26 cellular contexts compared by ENCODE assay signal in genomic region chr5:163841-164240, GRCh38. TPM values are rescaled to one million over a fixed set of nuclear protein-coding genes. Genes with fewer than 3 reads are reported as not detected.
DNase-seq lines count a peak whose midpoint lies in the region; ATAC-seq, FAIRE-seq and TF ChIP-seq lines count a peak whose summit lies in the region.
"Had no signal": no experiment of that assay in that cellular context is flagged by ENCODE, and none has a peak within 500 bp of the region (broad histone marks: within the 10 kb centered on the region; RNA-seq: fewer than 3 reads in every experiment).

No MANE protein-coding gene starts in this region.

- no peak overlapping the region for H3K4me3 Mint-ChIP-seq in WTC11
- H3K4me3 Mint-ChIP-seq in nephron progenitor cell, result no peak overlapping the region
- H3K4me3 Mint-ChIP-seq: CD8-positive, alpha-beta memory T cell had no signal

- intact Hi-C loops in spleen (cut with DNase I; ENCODE audit: low total_unique reads), result no loop called here
- intact Hi-C loops in lower lobe of right lung (cut with DNase I), result no loop called here

- H3K4me1 ChIP-seq in spleen, result peaks cover 0 to 1% (median 0%) of the 10 kb centered on the region in 6 donors
- peaks cover under 1% of the 10 kb centered on the region for H3K4me1 ChIP-seq in lower lobe of right lung

- TF ChIP-seq CTCF in WTC11 (IDR thresholded peaks at IDR 0.05) (no peak), nephron progenitor cell (IDR thresholded peaks at IDR 0.05) (no peak), spleen (IDR thresholded peaks at IDR 0.05 in 8 of 11, conservative IDR thresholded peaks at IDR 0.05 in 3 of 11) (no peak), lower lobe of right lung (IDR thresholded peaks at IDR 0.05) (no peak)

- POLR2A ChIA-PET in WTC11 (lab: Charles Lee), result no interaction called here

- H3K9me3 ChIP-seq in spleen (no peaks in the 10 kb centered on the region), lower lobe of right lung (no peaks in the 10 kb centered on the region)

- H3K36me3 ChIP-seq in spleen, result no peaks in the 10 kb centered on the region
- H3K36me3 ChIP-seq in lower lobe of right lung, result no peaks in the 10 kb centered on the region

- H3K27ac Mint-ChIP-seq in WTC11 (peak overlapping the region; percentile 60; the same call in 1 of the 2 replicates), nephron progenitor cell (peak overlapping the region; percentile 66)
- H3K27ac Mint-ChIP-seq: CD8-positive, alpha-beta memory T cell had no signal

- no peak for TF ChIP-seq POLR2A in spleen (IDR thresholded peaks at IDR 0.05)

- no peak for FAIRE-seq in RCC 7860 (lab: Jason Lieb, UNC)
- FAIRE-seq: G401.6, GM19239, H1 had no signal

- H3K4me1 Mint-ChIP-seq in WTC11 (peaks cover 10% of the 10 kb centered on the region), nephron progenitor cell (peaks cover 17% of the 10 kb centered on the region)
- H3K4me1 Mint-ChIP-seq: CD8-positive, alpha-beta memory T cell had no signal

- H3K4me3 ChIP-seq in spleen (no peak overlapping the region), lower lobe of right lung (no peak overlapping the region)

- WGBS in spleen, 5 donors, result 82 to 95% (median 89%) methylated on average over 13 of the region's 13 CpGs

- H3K36me3 Mint-ChIP-seq in WTC11 (peaks cover 38% of the 10 kb centered on the region), nephron progenitor cell (ENCODE audit: low read depth) (peaks cover 30% of the 10 kb centered on the region)
- H3K36me3 Mint-ChIP-seq: CD8-positive, alpha-beta memory T cell had no signal

- DNase-seq in activated effector memory CD4-positive, alpha-beta T cell treated with anti-CD3 and anti-CD28 coated beads, Interleukin-2, amount 50 U/mL, for 16 hours, result peak; percentile 44
- DNase-seq in activated effector memory CD4-positive, alpha-beta T cell treated with Interleukin-2 at 50 U/mL for 16 hours, result no peak
- no peak for DNase-seq in WTC11 (ENCODE audit: low spot score)
- DNase-seq in nephron progenitor cell, result no peak
- peak; percentile 51 for DNase-seq in spleen
- no peak for DNase-seq in lower lobe of right lung
- no peak for DNase-seq in RCC 7860 (ENCODE audit: low spot score)
- DNase-seq in DMS153 (lab: John Stamatoyannopoulos, UW), result no peak
- DNase-seq: 8988T; AML-193; C1 segment of cervical spinal cord; Calu3; CD8-positive, alpha-beta memory T cell; KG1; NCI-H1092; NCI-H1436; NCI-H187 treated with DMSO at 0.1 percent for 48 hours; NCI-H2227 treated with DMSO at 0.1 percent for 48 hours; NCI-H510A; NCI-H748 treated with DMSO at 0.1 percent for 48 hours had no signal

- H3K27ac ChIP-seq in spleen, result no peak overlapping the region
- H3K27ac ChIP-seq in lower lobe of right lung, result no peak overlapping the region

- CTCF ChIA-PET in WTC11 (lab: Charles Lee), result no interaction called here

- H3K27me3 ChIP-seq in spleen (replicated peaks in 1 of 7) (peaks cover 0 to 42% (median 0%) of the 10 kb centered on the region in 7 donors), lower lobe of right lung (ENCODE audit: low read depth) (no peaks in the 10 kb centered on the region)

- H3K27me3 Mint-ChIP-seq in WTC11 (ENCODE audit: low read depth), result no peaks in the 10 kb centered on the region
- H3K27me3 Mint-ChIP-seq in nephron progenitor cell (ENCODE audit: low read depth, poor library complexity), result peaks cover 4% of the 10 kb centered on the region

- H3K9me3 Mint-ChIP-seq in WTC11, result peaks cover 12% of the 10 kb centered on the region
- peaks cover 13% of the 10 kb centered on the region for H3K9me3 Mint-ChIP-seq in nephron progenitor cell
- H3K9me3 Mint-ChIP-seq: CD8-positive, alpha-beta memory T cell had no signal

- ATAC-seq in WTC11, result no peak
- ATAC-seq in lower lobe of right lung, result no peak
- ATAC-seq: Right ventricle myocardium inferior had no signal

TF ChIP-seq in WTC11, 78 proteins besides CTCF, POLR2A, EP300 and RAD21 (continues in another document):
- TF ChIP-seq, protein P1, sequence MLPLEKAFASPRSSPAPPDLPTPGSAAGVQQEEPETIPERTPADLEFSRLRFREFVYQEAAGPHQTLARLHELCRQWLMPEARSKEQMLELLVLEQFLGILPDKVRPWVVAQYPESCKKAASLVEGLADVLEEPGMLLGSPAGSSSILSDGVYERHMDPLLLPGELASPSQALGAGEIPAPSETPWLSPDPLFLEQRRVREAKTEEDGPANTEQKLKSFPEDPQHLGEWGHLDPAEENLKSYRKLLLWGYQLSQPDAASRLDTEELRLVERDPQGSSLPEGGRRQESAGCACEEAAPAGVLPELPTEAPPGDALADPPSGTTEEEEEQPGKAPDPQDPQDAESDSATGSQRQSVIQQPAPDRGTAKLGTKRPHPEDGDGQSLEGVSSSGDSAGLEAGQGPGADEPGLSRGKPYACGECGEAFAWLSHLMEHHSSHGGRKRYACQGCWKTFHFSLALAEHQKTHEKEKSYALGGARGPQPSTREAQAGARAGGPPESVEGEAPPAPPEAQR (CRISPR knock-in tag; IDR thresholded peaks at IDR 0.05), result no peak
- TF ChIP-seq ZNF416 (CRISPR knock-in tag; IDR thresholded peaks at IDR 0.05), result no peak
- no peak for TF ChIP-seq ATF6 (CRISPR knock-in tag; IDR thresholded peaks at IDR 0.05)
- TF ChIP-seq TP53 (CRISPR knock-in tag; IDR thresholded peaks at IDR 0.05), result no peak
- no peak for TF ChIP-seq TCF7 (CRISPR knock-in tag; IDR thresholded peaks at IDR 0.05; ENCODE audit: low read depth)
- no peak for TF ChIP-seq SP1 (CRISPR knock-in tag; conservative IDR thresholded peaks at IDR 0.05)
- no peak for TF ChIP-seq ZNF671 (CRISPR knock-in tag; IDR thresholded peaks at IDR 0.05)
- TF ChIP-seq SOX15 (CRISPR knock-in tag; IDR thresholded peaks at IDR 0.05), result no peak
- TF ChIP-seq ELF4 (CRISPR knock-in tag; IDR thresholded peaks at IDR 0.05; ENCODE audit: low read depth), result no peak
- TF ChIP-seq AFF4 (CRISPR knock-in tag; IDR thresholded peaks at IDR 0.05; ENCODE audit: borderline replicate concordance), result no peak
- TF ChIP-seq ETV6 (CRISPR knock-in tag; IDR thresholded peaks at IDR 0.05), result no peak

RNA-seq across cellular contexts. Expression of gene LRRC14B, which starts 27.5 kb away (rescaled TPM):
- total RNA-seq in WTC11 (2021), result 0.11 TPM in 1 of 3 replicates, not detected in the others
- total RNA-seq in spleen, result not detected
- under 1 TPM in 1 of 3 donors, not detected in 2; 0.10 TPM for polyA plus RNA-seq in spleen
- not detected for total RNA-seq in lower lobe of right lung
- total RNA-seq: Calu3; CD8-positive, alpha-beta memory T cell; Daoy; H1; HT1080 had no signal
- polyA plus RNA-seq: CD8-positive, alpha-beta memory T cell; H1 had no signal

RNA-seq across cellular contexts. Expression of gene CCDC127, which starts 54.1 kb away (rescaled TPM):
- total RNA-seq in WTC11 (2021) (5.3 to 8.4 TPM (median 6.3 TPM) in 3 replicates), spleen (1 to 10 TPM; 2.8 to 8.9 (median 5.7) TPM), lower lobe of right lung (4.9 TPM)
- polyA plus RNA-seq in spleen, result 1 to 10 TPM; 1.2 to 2.6 (median 1.8) TPM

RNA-seq across cellular contexts. Expression of gene SDHA, which starts 54.3 kb away (rescaled TPM):
- total RNA-seq in WTC11 (2021), result 135 to 145 TPM (median 137 TPM) in 3 replicates
- 100 to 1,000 TPM in 6 of 7 donors, 10 to 100 TPM in 1; 91.9 to 135 (median 122) TPM for total RNA-seq in spleen
- polyA plus RNA-seq in spleen, result 10 to 100 TPM; 58.6 to 86.0 (median 62.3) TPM
- 89.6 TPM for total RNA-seq in lower lobe of right lung

Comparison
In these comparisons a context has a peak if more than half of its experiments do, and no peak if none do; other contexts are left out.
1. DNase-seq: peak in activated effector memory CD4-positive, alpha-beta T cell treated with anti-CD3 and anti-CD28 coated beads, Interleukin-2, amount 50 U/mL, for 16 hours (single experiment) and spleen (single experiment); none in activated effector memory CD4-positive, alpha-beta T cell treated with Interleukin-2 at 50 U/mL for 16 hours (single experiment), WTC11 (single experiment), nephron progenitor cell (single experiment), lower lobe of right lung (single experiment), RCC 7860 (single experiment) and DMS153 (single experiment).